12 cellular contexts compared by ENCODE assay signal in the genomic region with DNA sequence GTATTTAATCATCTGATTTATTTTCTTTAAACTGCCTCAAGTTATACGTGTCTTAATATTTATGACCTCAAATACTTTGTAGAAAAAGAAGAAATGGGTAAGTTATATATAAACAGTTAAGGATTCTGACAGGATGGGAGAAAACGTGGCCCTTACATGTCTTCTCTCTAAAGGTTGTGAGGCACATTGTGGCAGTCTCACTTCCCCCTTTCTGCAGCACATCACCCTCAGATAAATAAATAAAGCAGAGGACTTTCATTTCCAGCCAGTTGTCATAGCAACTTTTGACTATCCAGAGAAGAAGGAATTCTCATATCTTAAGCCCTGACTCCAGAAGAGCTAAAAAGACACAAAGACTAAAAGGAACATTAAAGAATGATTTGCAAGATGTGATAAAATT. TPM values are rescaled to one million over a fixed set of nuclear protein-coding genes. Genes with fewer than 3 reads are reported as not detected.
DNase-seq lines count a peak whose midpoint lies in the region; ATAC-seq and TF ChIP-seq lines count a peak whose summit lies in the region.
"Had no signal": no experiment of that assay in that cellular context is flagged by ENCODE, and none has a peak within 500 bp of the region (broad histone marks: within the 10 kb centered on the region; RNA-seq: fewer than 3 reads in every experiment).

No MANE protein-coding gene starts in this region.

- TF ChIP-seq CTCF in DOHH2 (IDR thresholded peaks at IDR 0.05; ENCODE audit: low read depth, low read length, poor library complexity, severe bottlenecking) (no peak), NB4 (IDR thresholded peaks at IDR 0.05; ENCODE audit: low read depth, low read length) (no peak), ascending aorta (IDR thresholded peaks at IDR 0.05) (no peak)

- H3K4me2 ChIP-seq in DOHH2 (ENCODE audit: low read length) = peak overlapping the region; percentile 42

- no peaks in the 10 kb centered on the region for H3K9me2 ChIP-seq in DOHH2 (replicated peaks; ENCODE audit: control insufficient read depth, low read length)

- no peaks in the 10 kb centered on the region for H3K27me3 ChIP-seq in DOHH2 (ENCODE audit: control insufficient read depth, low read length)
- H3K27me3 ChIP-seq in ascending aorta = no peaks in the 10 kb centered on the region

- H3K36me3 ChIP-seq in DOHH2 (ENCODE audit: control insufficient read depth, low read length) (no peaks in the 10 kb centered on the region), ascending aorta (no peaks in the 10 kb centered on the region)

- DNase-seq in NB4 (ENCODE audit: low read depth) (peak; percentile 11), HuH-7 (ENCODE audit: low spot score) (no peak), epidermal melanocyte (ENCODE audit: insufficient read length, low spot score) (no peak), cerebellar cortex (ENCODE audit: low spot score) (no peak), ascending aorta (ENCODE audit: low spot score in 2 of 2) (no peak)
- DNase-seq: activated naive CD4-positive, alpha-beta T cell treated with Interleukin-2 at 50 U/mL for 16 hours; NCI-H1417 had no signal

- H3K27ac ChIP-seq in DOHH2 (ENCODE audit: low read depth, low read length) (peak overlapping the region; percentile 26; the same call in 1 of the 2 replicates), ascending aorta (no peak overlapping the region)
- H3K27ac ChIP-seq: epithelial cell of prostate, skin epidermis had no signal

- no peak for TF ChIP-seq POLR2A in NB4 (IDR thresholded peaks at IDR 0.05; ENCODE audit: extremely low read depth, insufficient read length)

- H3F3A ChIP-seq in DOHH2 (ENCODE audit: control insufficient read depth, insufficient read depth) = no peaks in the 10 kb centered on the region

- H3K9me3 ChIP-seq in DOHH2 (ENCODE audit: control insufficient read depth, insufficient read depth, low read length) (no peaks in the 10 kb centered on the region), ascending aorta (no peaks in the 10 kb centered on the region)

- no peaks in the 10 kb centered on the region for H3K79me2 ChIP-seq in DOHH2 (ENCODE audit: control insufficient read depth, low read length)

- no peaks in the 10 kb centered on the region for H4K20me1 ChIP-seq in DOHH2 (ENCODE audit: control insufficient read depth, insufficient read depth, low read depth, low read length)

- H3K4me1 ChIP-seq in DOHH2 (ENCODE audit: control insufficient read depth, low read length) = peaks cover 25% of the 10 kb centered on the region
- no peaks in the 10 kb centered on the region for H3K4me1 ChIP-seq in ascending aorta

- peak overlapping the region; percentile 12; the same call in 1 of the 2 replicates for H3K4me3 ChIP-seq in DOHH2 (ENCODE audit: low read length)
- no peak overlapping the region for H3K4me3 ChIP-seq in NB4 (ENCODE audit: low read depth, low read length)
- no peak overlapping the region for H3K4me3 ChIP-seq in ascending aorta
- H3K4me3 ChIP-seq: skin epidermis had no signal

- intact Hi-C loops in ascending aorta (cut with DNase I) = no loop called here

- peak; percentile 98 for ATAC-seq in GM19372 (IDR thresholded peaks at IDR 0.05; ENCODE audit: low read depth, unreplicated experiment)
- ATAC-seq in HG02970 (IDR thresholded peaks at IDR 0.05; ENCODE audit: low FRiP score, unreplicated experiment) = peak; percentile 74

RNA-seq across cellular contexts. Expression of a gene that starts 28.8 kb away (rescaled TPM):
- 23.6 TPM for total RNA-seq in ascending aorta
